ENCODE assay signal across 11 cellular contexts in the genomic region with DNA sequence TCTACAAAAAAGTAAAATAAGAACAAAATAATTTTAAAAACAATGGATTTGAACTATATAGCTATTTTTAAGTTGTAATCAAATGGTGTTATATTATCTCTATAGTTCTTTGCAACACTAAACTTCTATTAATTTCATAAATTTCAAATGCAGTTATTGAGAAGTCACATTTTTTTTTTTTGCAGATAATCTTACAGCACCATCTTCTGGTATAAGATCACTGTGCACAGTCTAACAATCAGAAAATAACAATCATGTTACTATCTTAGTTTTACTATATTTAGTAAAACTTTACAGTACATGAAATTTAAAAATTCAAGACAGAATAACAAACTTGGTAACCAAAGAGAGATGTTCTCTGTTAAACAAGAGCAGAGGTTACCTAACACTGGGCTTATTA. TPM values are rescaled to one million over a fixed set of nuclear protein-coding genes. Genes with fewer than 3 reads are reported as not detected.
DNase-seq lines count a peak whose midpoint lies in the region; ATAC-seq, FAIRE-seq and TF ChIP-seq lines count a peak whose summit lies in the region.
"Had no signal": no experiment of that assay in that cellular context is flagged by ENCODE, and none has a peak within 500 bp of the region (broad histone marks: within the 10 kb centered on the region; RNA-seq: fewer than 3 reads in every experiment).

No MANE protein-coding gene starts in this region.

- H2BK120ac ChIP-seq in neuronal stem cell (ENCODE audit: low read depth, low read length) = no peak overlapping the region

- H3K18ac ChIP-seq in neuronal stem cell (ENCODE audit: low read length) = no peak overlapping the region

- H3K27ac ChIP-seq in SK-N-MC = peak overlapping the region; percentile 74
- no peak overlapping the region for H3K27ac ChIP-seq in neuronal stem cell (replicated peaks; ENCODE audit: low read length)
- H3K27ac ChIP-seq: heart left ventricle had no signal

- no peaks in the 10 kb centered on the region for H3K4me1 ChIP-seq in neuronal stem cell (ENCODE audit: control insufficient read depth in 2 of 2, insufficient read depth in 1 of 2, low read depth in 1 of 2, low read length in 2 of 2)
- H3K4me1 ChIP-seq: HAP-1, heart left ventricle had no signal

- no peak overlapping the region for H3K4ac ChIP-seq in neuronal stem cell (ENCODE audit: low read length)

- H2BK15ac ChIP-seq in neuronal stem cell (ENCODE audit: low read length) = no peak overlapping the region

- H2BK5ac ChIP-seq in neuronal stem cell (ENCODE audit: low read length) = no peak overlapping the region

- no peak overlapping the region for H3K4me2 ChIP-seq in neuronal stem cell (ENCODE audit: insufficient read depth, low read length, poor library complexity, severe bottlenecking)

- H4K91ac ChIP-seq in neuronal stem cell (ENCODE audit: low read depth, low read length, poor library complexity) = no peak overlapping the region

- H3K27me3 ChIP-seq in neuronal stem cell (ENCODE audit: control insufficient read depth in 3 of 3, insufficient read depth in 3 of 3, low read depth in 1 of 3, low read length in 3 of 3) = no peaks in the 10 kb centered on the region
- H3K27me3 ChIP-seq: heart left ventricle had no signal

- H4K8ac ChIP-seq in neuronal stem cell (ENCODE audit: low read depth, low read length) = no peak overlapping the region

- no peak overlapping the region for H2BK12ac ChIP-seq in neuronal stem cell (ENCODE audit: low read length)

- H3K14ac ChIP-seq in neuronal stem cell (ENCODE audit: low read length) = no peak overlapping the region

- H2AK5ac ChIP-seq in neuronal stem cell (ENCODE audit: low read depth, low read length) = no peak overlapping the region

- no peak for ATAC-seq in left lobe of liver
- ATAC-seq in HG03354 (IDR thresholded peaks at IDR 0.05; ENCODE audit: poor library complexity, severe bottlenecking, unreplicated experiment) = no peak
- no peak for ATAC-seq in esophagus mucosa
- ATAC-seq: heart left ventricle had no signal

- H3K36me3 ChIP-seq in SK-N-MC (ENCODE audit: insufficient read depth, low read length) (peaks cover 12% of the 10 kb centered on the region), neuronal stem cell (replicated peaks in 1 of 2; ENCODE audit: control insufficient read depth in 2 of 2, insufficient read depth in 2 of 2, low read length in 2 of 2) (peaks cover 0 to 52% of the 10 kb centered on the region in 2 donors)
- H3K36me3 ChIP-seq: HAP-1 had no signal

- H3K9ac ChIP-seq in SK-N-MC (ENCODE audit: insufficient read length) (peak overlapping the region; percentile 17), neuronal stem cell (ENCODE audit: low read depth, low read length, poor library complexity) (no peak overlapping the region)

- no peak overlapping the region for H3K23ac ChIP-seq in neuronal stem cell (ENCODE audit: low read depth, low read length, poor library complexity)

- peak; percentile 15 for TF ChIP-seq CTCF in foreskin fibroblast (IDR thresholded peaks at IDR 0.05; ENCODE audit: low read depth, low read length)

- H3K9me3 ChIP-seq in SK-N-MC (ENCODE audit: low read depth, low read length) (no peaks in the 10 kb centered on the region), neuronal stem cell (replicated peaks in 1 of 2; ENCODE audit: control insufficient read depth in 2 of 2, insufficient read depth in 1 of 2, low read depth in 1 of 2, low read length in 2 of 2) (no peaks in the 10 kb centered on the region)
- H3K9me3 ChIP-seq: HAP-1, heart left ventricle had no signal

- no peak for DNase-seq in SK-N-MC (ENCODE audit: low read depth, low spot score)
- DNase-seq in foreskin fibroblast = no peak
- DNase-seq in left lobe of liver (ENCODE audit: low spot score) = no peak
- DNase-seq in neuronal stem cell (ENCODE audit: low spot score) = no peak
- DNase-seq: C1 segment of cervical spinal cord, heart left ventricle had no signal

- H3K79me1 ChIP-seq in neuronal stem cell (ENCODE audit: low read depth, low read length) = no peaks in the 10 kb centered on the region

- no peak overlapping the region for H2AFZ ChIP-seq in neuronal stem cell (ENCODE audit: low read length)

- peak overlapping the region; percentile 51 for H3K4me3 ChIP-seq in SK-N-MC
- no peak overlapping the region for H3K4me3 ChIP-seq in foreskin fibroblast (ENCODE audit: low read depth in 1 of 2, low read length in 2 of 2)
- no peak overlapping the region for H3K4me3 ChIP-seq in neuronal stem cell (ENCODE audit: low read length in 2 of 2)
- H3K4me3 ChIP-seq: HAP-1, heart left ventricle had no signal

- FAIRE-seq in A204.1 (lab: Jason Lieb, UNC) = peak; percentile 95
- FAIRE-seq in G401.6 (lab: Jason Lieb, UNC) = peak; percentile 76

RNA-seq across cellular contexts. Expression of a gene that starts 40.6 kb away (rescaled TPM):
- total RNA-seq in left lobe of liver = 9.2 TPM
- 3.7 TPM for total RNA-seq in esophagus mucosa
- 7.8 TPM for polyA plus RNA-seq in neuronal stem cell (2013, experiment 1 of 2)
- polyA plus RNA-seq in neuronal stem cell (2013, experiment 2 of 2) = 7.5 TPM
